ENCODE assay signal across 11 cellular contexts in the genomic region with DNA sequence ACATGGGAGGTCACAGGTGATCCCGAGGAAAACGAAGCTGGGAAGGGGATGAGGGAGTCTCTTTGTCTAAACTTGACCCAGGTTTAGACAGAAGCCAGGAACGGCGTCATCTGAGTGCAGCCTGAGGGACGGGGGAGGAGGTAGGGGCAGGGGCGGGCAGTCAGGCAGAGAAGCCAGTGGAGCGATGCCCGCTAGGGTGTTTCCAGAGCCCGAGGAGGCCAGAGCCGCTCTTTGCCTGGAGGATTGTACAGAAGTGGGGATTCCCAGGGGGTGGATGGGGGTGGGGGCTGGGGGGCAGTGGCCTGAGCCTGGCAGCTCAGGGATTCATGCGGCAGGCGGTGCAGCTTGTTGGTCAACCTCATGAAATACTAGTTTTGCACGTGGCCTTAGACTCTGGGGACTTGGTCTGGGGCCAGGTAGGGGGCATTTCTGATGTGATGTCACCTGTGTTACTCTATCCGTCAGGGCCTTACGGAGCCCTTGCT. TPM values are rescaled to one million over a fixed set of nuclear protein-coding genes. Genes with fewer than 3 reads are reported as not detected.
DNase-seq lines count a peak whose midpoint lies in the region; ATAC-seq, FAIRE-seq and TF ChIP-seq lines count a peak whose summit lies in the region.
"Had no signal": no experiment of that assay in that cellular context is flagged by ENCODE, and none has a peak within 500 bp of the region (broad histone marks: within the 10 kb centered on the region; RNA-seq: fewer than 3 reads in every experiment).

No MANE protein-coding gene starts in this region.

- no peaks in the 10 kb centered on the region for H3K9me3 Mint-ChIP-seq in memory B cell

- no peak for TF ChIP-seq RAD21 in Ishikawa (IDR thresholded peaks at IDR 0.05; ENCODE audit: low read depth)

- 86 to 93% (median 90%) methylated on average over 15 of the region's 15 CpGs for WGBS in small intestine, 3 donors

- no peaks in the 10 kb centered on the region for H3K4me1 ChIP-seq in small intestine (ENCODE audit: control insufficient read depth in 2 of 2, insufficient read depth in 1 of 2, low read depth in 1 of 2, low read length in 1 of 2)

- FAIRE-seq in GM12891 (lab: Jason Lieb, UNC) (peak; percentile 56), small intestine (lab: Jason Lieb, UNC) (no peak)
- FAIRE-seq: colon had no signal

- H3K27ac Mint-ChIP-seq in memory B cell = peak overlapping the region; percentile 91

- DNase-seq in GM12891 (ENCODE audit: insufficient read length, low spot score) (no peak), memory B cell (ENCODE audit: low spot score in 2 of 2) (peak; percentile 47 to 61), NCI-H446 (lab: John Stamatoyannopoulos, UW) (no peak), EL (no peak), LoVo (ENCODE audit: low spot score) (no peak), small intestine (no peak)
- DNase-seq: DMS79, PC-9 had no signal

- 0 out of 2 replicates have a peak, but pooled peaks have one; percentile 7 for TF ChIP-seq EP300 in Ishikawa (IDR thresholded peaks at IDR 0.05; ENCODE audit: borderline replicate concordance)

- H3K4me3 Mint-ChIP-seq in memory B cell = peak overlapping the region; percentile 85

- H3K9me3 ChIP-seq in small intestine (ENCODE audit: control insufficient read depth, low read depth) = no peaks in the 10 kb centered on the region

- no peak overlapping the region for H3K4me3 ChIP-seq in small intestine (ENCODE audit: low read depth in 1 of 2, low read length in 2 of 2)
- H3K4me3 ChIP-seq: PC-9 had no signal

- no peaks in the 10 kb centered on the region for H3K27me3 ChIP-seq in small intestine (ENCODE audit: control insufficient read depth in 2 of 2, insufficient read depth in 2 of 2, low read length in 2 of 2)

- H3K36me3 ChIP-seq in small intestine (ENCODE audit: control insufficient read depth in 2 of 2, insufficient read depth in 2 of 2, low read length in 2 of 2) = no peaks in the 10 kb centered on the region

- H3K27ac ChIP-seq in small intestine (ENCODE audit: low read depth in 1 of 2, low read length in 1 of 2) = no peak overlapping the region
- H3K27ac ChIP-seq: PC-9 had no signal

- peaks cover 22% of the 10 kb centered on the region for H3K4me1 Mint-ChIP-seq in memory B cell

- peak; percentile 38 for ATAC-seq in GM21528 (IDR thresholded peaks at IDR 0.05; ENCODE audit: low FRiP score, unreplicated experiment)
- ATAC-seq in memory B cell (ENCODE audit: low read depth) = peak; percentile 80

- no peaks in the 10 kb centered on the region for H3K36me3 Mint-ChIP-seq in memory B cell

- H3K27me3 Mint-ChIP-seq in memory B cell = no peaks in the 10 kb centered on the region

- 0 out of 2 replicates have a peak, but pooled peaks have one; percentile 23 for TF ChIP-seq POLR2A in GM12891 (IDR thresholded peaks at IDR 0.05; ENCODE audit: low read depth, low read length)

TF ChIP-seq in GM12891, 5 proteins besides CTCF, POLR2A, EP300 and RAD21:
- TF ChIP-seq TAF1 (IDR thresholded peaks at IDR 0.05; ENCODE audit: low read depth, low read length) (no peak), SPI1 (IDR thresholded peaks at IDR 0.05; ENCODE audit: low read depth, low read length) (no peak), PAX5 (IDR thresholded peaks at IDR 0.05; ENCODE audit: insufficient read depth, low read length, severe bottlenecking) (peak; percentile 68), POLR2AphosphoS5 (IDR thresholded peaks at IDR 0.05; ENCODE audit: low read depth, low read length) (no peak)
TF ChIP-seq in GM12891: peak in this region for 1.

TF ChIP-seq in Ishikawa, 13 proteins besides CTCF, POLR2A, EP300 and RAD21:
- TF ChIP-seq, protein P1, sequence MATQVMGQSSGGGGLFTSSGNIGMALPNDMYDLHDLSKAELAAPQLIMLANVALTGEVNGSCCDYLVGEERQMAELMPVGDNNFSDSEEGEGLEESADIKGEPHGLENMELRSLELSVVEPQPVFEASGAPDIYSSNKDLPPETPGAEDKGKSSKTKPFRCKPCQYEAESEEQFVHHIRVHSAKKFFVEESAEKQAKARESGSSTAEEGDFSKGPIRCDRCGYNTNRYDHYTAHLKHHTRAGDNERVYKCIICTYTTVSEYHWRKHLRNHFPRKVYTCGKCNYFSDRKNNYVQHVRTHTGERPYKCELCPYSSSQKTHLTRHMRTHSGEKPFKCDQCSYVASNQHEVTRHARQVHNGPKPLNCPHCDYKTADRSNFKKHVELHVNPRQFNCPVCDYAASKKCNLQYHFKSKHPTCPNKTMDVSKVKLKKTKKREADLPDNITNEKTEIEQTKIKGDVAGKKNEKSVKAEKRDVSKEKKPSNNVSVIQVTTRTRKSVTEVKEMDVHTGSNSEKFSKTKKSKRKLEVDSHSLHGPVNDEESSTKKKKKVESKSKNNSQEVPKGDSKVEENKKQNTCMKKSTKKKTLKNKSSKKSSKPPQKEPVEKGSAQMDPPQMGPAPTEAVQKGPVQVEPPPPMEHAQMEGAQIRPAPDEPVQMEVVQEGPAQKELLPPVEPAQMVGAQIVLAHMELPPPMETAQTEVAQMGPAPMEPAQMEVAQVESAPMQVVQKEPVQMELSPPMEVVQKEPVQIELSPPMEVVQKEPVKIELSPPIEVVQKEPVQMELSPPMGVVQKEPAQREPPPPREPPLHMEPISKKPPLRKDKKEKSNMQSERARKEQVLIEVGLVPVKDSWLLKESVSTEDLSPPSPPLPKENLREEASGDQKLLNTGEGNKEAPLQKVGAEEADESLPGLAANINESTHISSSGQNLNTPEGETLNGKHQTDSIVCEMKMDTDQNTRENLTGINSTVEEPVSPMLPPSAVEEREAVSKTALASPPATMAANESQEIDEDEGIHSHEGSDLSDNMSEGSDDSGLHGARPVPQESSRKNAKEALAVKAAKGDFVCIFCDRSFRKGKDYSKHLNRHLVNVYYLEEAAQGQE (IDR thresholded peaks at IDR 0.05; ENCODE audit: low read depth) = no peak
- no peak for TF ChIP-seq ZBTB7A (IDR thresholded peaks at IDR 0.05; ENCODE audit: low read depth)
- TF ChIP-seq, protein P2, sequence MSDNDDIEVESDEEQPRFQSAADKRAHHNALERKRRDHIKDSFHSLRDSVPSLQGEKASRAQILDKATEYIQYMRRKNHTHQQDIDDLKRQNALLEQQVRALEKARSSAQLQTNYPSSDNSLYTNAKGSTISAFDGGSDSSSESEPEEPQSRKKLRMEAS (IDR thresholded peaks at IDR 0.05) = no peak

RNA-seq across cellular contexts. Expression of a gene that starts 58.4 kb away (rescaled TPM):
- polyA plus RNA-seq in GM12891 (2012; ENCODE audit: low read depth, missing spikeins) = 29.8 TPM
- polyA plus RNA-seq in small intestine = 10 to 100 TPM; 28.2 to 48.1 (median 43.4) TPM

Comparison
In these comparisons a context has a peak if more than half of its experiments do, and no peak if none do; other contexts are left out.
1. DNase-seq: peak in memory B cell (2 of 2); none in GM12891 (single experiment), NCI-H446 (0 of 2), EL (single experiment), LoVo (single experiment) and small intestine (single experiment).